27 cellular contexts compared by ENCODE assay signal in genomic region chr9:76246680-76247079, GRCh38.
"Had no signal": no experiment of that assay in that cellular context is flagged by ENCODE, and none has a peak within 500 bp of the region (broad histone marks: within the 10 kb centered on the region; RNA-seq: fewer than 3 reads in every experiment).

No MANE protein-coding gene starts in this region.

- H3K4me1 ChIP-seq: colonic mucosa, esophagus squamous epithelium, gastrocnemius medialis, left lung, lower lobe of right lung had no signal

- FAIRE-seq: endometrium, islet of Langerhans, keratinocyte had no signal

- H3K4me1 Mint-ChIP-seq: mesothelial cell of epicardium, naive B cell had no signal

- DNase-seq: colonic mucosa; cortex of kidney; effector CD8-positive, alpha-beta T cell; effector memory CD8-positive, alpha-beta T cell; endodermal cell; erythroblast; esophagus squamous epithelium; foreskin fibroblast; foreskin melanocyte; gastrocnemius medialis; glutamatergic neuron; head of caudate nucleus; heart right ventricle; hippocampal formation; left cardiac atrium; left lung; left ventricle myocardium superior; lower lobe of right lung; mesenchymal stem cell; mucosa of descending colon; naive B cell had no signal

- H3K4me3 Mint-ChIP-seq: dendritic cell treated with granulocyte-macrophage colony-stimulating factor and Interleukin-4, amounts not matched to agents 40 ng/mL and 50 ng/mL, for 4 days; effector memory CD8-positive, alpha-beta T cell; endodermal cell; mesothelial cell of epicardium; naive B cell had no signal

- H3K27me3 ChIP-seq: colonic mucosa, esophagus squamous epithelium, gastrocnemius medialis, heart right ventricle, left lung had no signal

- H3K4me3 ChIP-seq: colonic mucosa, esophagus squamous epithelium, gastrocnemius medialis, heart right ventricle, left lung, lower lobe of right lung, mucosa of descending colon had no signal

- H3K9me3 Mint-ChIP-seq: dendritic cell treated with granulocyte-macrophage colony-stimulating factor and Interleukin-4, amounts not matched to agents 40 ng/mL and 50 ng/mL, for 4 days; endodermal cell; mesothelial cell of epicardium had no signal

- H3K36me3 Mint-ChIP-seq: mesothelial cell of epicardium, naive B cell had no signal

- ATAC-seq: effector memory CD8-positive, alpha-beta T cell; gastrocnemius medialis; heart right ventricle; left cardiac atrium; left lung; left ventricle myocardium superior; lower lobe of right lung; mucosa of descending colon had no signal

- H3K36me3 ChIP-seq: colonic mucosa, esophagus squamous epithelium, gastrocnemius medialis, heart right ventricle, left lung, lower lobe of right lung had no signal

- H3K27ac Mint-ChIP-seq: dendritic cell treated with granulocyte-macrophage colony-stimulating factor and Interleukin-4, amounts not matched to agents 40 ng/mL and 50 ng/mL, for 4 days; effector memory CD8-positive, alpha-beta T cell; endodermal cell; mesothelial cell of epicardium; naive B cell had no signal

- H3K27ac ChIP-seq: colonic mucosa, epithelial cell of prostate, esophagus squamous epithelium, gastrocnemius medialis, heart right ventricle, left lung, lower lobe of right lung had no signal

- H3K9me3 ChIP-seq: colonic mucosa, esophagus squamous epithelium, gastrocnemius medialis, heart right ventricle, left lung, lower lobe of right lung, mucosa of descending colon had no signal
